8 cellular contexts compared by ENCODE assay signal in the genomic region with DNA sequence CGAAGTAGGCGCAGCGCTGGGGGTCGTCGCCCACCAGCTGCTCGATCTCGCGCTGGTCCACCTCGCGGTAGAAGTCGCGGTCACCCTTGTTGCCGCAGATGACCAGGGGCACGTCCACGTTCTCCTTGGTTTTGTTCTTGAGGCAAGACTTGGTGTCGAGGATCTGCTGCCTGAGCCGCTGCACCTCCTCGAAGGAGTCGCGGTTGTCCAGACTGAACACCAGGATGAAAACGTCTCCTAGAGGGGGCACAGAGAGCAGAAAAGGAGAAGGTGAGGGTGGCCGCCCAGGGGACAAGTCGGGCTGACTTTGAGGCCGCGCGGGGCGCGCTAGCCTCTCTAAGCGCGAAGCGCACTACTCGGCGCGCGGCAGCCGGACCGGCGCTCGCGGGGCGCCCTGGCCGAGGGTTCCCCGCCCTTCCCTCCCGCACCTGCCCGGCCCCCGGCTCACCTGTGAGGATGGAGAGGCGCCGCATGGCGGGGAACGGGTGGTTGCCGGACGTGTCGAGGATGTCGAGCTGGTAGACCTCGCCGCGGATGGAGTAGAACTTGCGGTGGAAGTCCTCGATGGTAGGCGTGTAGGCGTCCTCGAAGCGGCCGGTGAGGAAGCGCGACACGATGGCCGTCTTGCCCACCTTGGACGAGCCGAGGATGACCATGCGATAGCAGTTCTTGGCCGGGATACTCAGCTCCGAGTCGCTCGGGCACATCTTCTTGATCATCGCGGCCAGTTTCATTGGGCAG. TPM values are rescaled to one million over a fixed set of nuclear protein-coding genes. Genes with fewer than 3 reads are reported as not detected.
A peak's percentile ranks its signal among the peaks of the same experiment; 100 is the strongest.
DNase-seq lines count a peak whose midpoint lies in the region; ATAC-seq, FAIRE-seq and TF ChIP-seq lines count a peak whose summit lies in the region.

No MANE protein-coding gene starts in this region.

- H3K9me3 Mint-ChIP-seq in type B pancreatic cell = no peaks in the 10 kb centered on the region

- H3K27me3 ChIP-seq in endothelial cell of umbilical vein (ENCODE audit: control insufficient read depth in 2 of 2, insufficient read depth in 2 of 2, low read length in 2 of 2) = no peaks in the 10 kb centered on the region
- H3K27me3 ChIP-seq in mucosa of stomach (ENCODE audit: control insufficient read depth, insufficient read depth, low read length) = peaks cover 16% of the 10 kb centered on the region

- H3K9me3 ChIP-seq in endothelial cell of umbilical vein (replicated peaks; ENCODE audit: control insufficient read depth, insufficient read depth, low read length) (no peaks in the 10 kb centered on the region), mucosa of stomach (ENCODE audit: control insufficient read depth, low read length) (no peaks in the 10 kb centered on the region)

- peaks cover 11% of the 10 kb centered on the region for H3K36me3 Mint-ChIP-seq in type B pancreatic cell

- peak; percentile 57 for DNase-seq in NCI-H146 (lab: John Stamatoyannopoulos, UW)
- DNase-seq in NCI-H146 treated with DMSO at 0.1 percent for 48 hours (lab: John Stamatoyannopoulos, UW; ENCODE audit: unreplicated experiment) = no peak
- peak; percentile 64 for DNase-seq in endothelial cell of umbilical vein (ENCODE audit: low read depth, low spot score)
- no peak for DNase-seq in type B pancreatic cell (ENCODE audit: extremely low spot score, unreplicated experiment)

- peak overlapping the region; percentile 67 for H3K4me3 ChIP-seq in WI38 (ENCODE audit: low read depth, low read length)
- peak overlapping the region; percentile 39 to 53 (median 39) for H3K4me3 ChIP-seq in endothelial cell of umbilical vein (replicated peaks in 1 of 3; ENCODE audit: insufficient read depth in 1 of 3, low read depth in 1 of 3, low read length in 3 of 3)
- peak overlapping the region; percentile 23 for H3K4me3 ChIP-seq in mucosa of stomach (ENCODE audit: low read length)

- intact Hi-C loops in endothelial cell of umbilical vein (cut with micrococcal nuclease) = loop anchor here (1.0 to 10.0 kb wide), 6 partner anchors 49 to 419 kb away; partner anchors contain the start of gene PEMT

- peaks cover 14% of the 10 kb centered on the region for H3K4me1 Mint-ChIP-seq in type B pancreatic cell (ENCODE audit: unreplicated experiment)

- H3K9ac ChIP-seq in endothelial cell of umbilical vein (replicated peaks; ENCODE audit: extremely low read depth, insufficient read depth, low read length) (peak overlapping the region; percentile 56), mucosa of stomach (ENCODE audit: low read length) (peak overlapping the region; percentile 52)

- no peaks in the 10 kb centered on the region for H3K9me1 ChIP-seq in endothelial cell of umbilical vein (replicated peaks; ENCODE audit: control insufficient read depth, extremely low read depth, insufficient read depth, low read length)

- H3K27ac ChIP-seq in endothelial cell of umbilical vein (ENCODE audit: insufficient read depth, low read depth, low read length) = peak overlapping the region; percentile 28

- H3K4me2 ChIP-seq in endothelial cell of umbilical vein (ENCODE audit: insufficient read depth, low read length) = peak overlapping the region; percentile 76

- H3K4me3 Mint-ChIP-seq in type B pancreatic cell = peak overlapping the region; percentile 87

- CTCF ChIA-PET in endothelial cell of umbilical vein (lab: Charles Lee) = interaction anchor here (0.6 to 3.1 kb wide), 30 partner anchors 11 to 1440 kb away, joined by 3 to 84 read pairs (median 7); no protein-coding TSS in a partner anchor

- BruUV-seq in endothelial cell of umbilical vein (replicated peaks; lab: Mats Ljungman, UMichigan) = TSS peak; percentile 81

- no peaks in the 10 kb centered on the region for H3K79me2 ChIP-seq in endothelial cell of umbilical vein (ENCODE audit: control insufficient read depth, insufficient read depth, low read length)

- H3K36me3 ChIP-seq in endothelial cell of umbilical vein (ENCODE audit: control insufficient read depth in 2 of 2, extremely low read depth in 1 of 2, insufficient read depth in 2 of 2, low read length in 2 of 2) (peaks cover 4 to 8% of the 10 kb centered on the region in 2 experiments), mucosa of stomach (ENCODE audit: control insufficient read depth, insufficient read depth, low read length) (peaks cover 6% of the 10 kb centered on the region)

- peak overlapping the region; percentile 70 for H3K27ac Mint-ChIP-seq in type B pancreatic cell

- TF ChIP-seq POLR2A in endothelial cell of umbilical vein (IDR thresholded peaks at IDR 0.05; ENCODE audit: low read depth, low read length) = no peak

- dilution Hi-C loops in endothelial cell of umbilical vein (cut with MboI; ENCODE audit: extremely low pct_ligation_motif_present, low sequenced_read_pairs) = no loop called here

- no peak for ATAC-seq in GM21528 (IDR thresholded peaks at IDR 0.05; ENCODE audit: low FRiP score, unreplicated experiment)
- ATAC-seq in GM21619 (IDR thresholded peaks at IDR 0.05; ENCODE audit: unreplicated experiment) = no peak

- H3K27me3 Mint-ChIP-seq in type B pancreatic cell = peaks cover 20% of the 10 kb centered on the region

- H3K4me1 ChIP-seq in endothelial cell of umbilical vein (ENCODE audit: control insufficient read depth, extremely low read depth, insufficient read depth, low read length) (peaks cover 13% of the 10 kb centered on the region), mucosa of stomach (ENCODE audit: control insufficient read depth, insufficient read depth, low read length) (peaks cover 29% of the 10 kb centered on the region)

- no peak for TF ChIP-seq CTCF in WI38 (IDR thresholded peaks at IDR 0.05; ENCODE audit: low read depth, low read length)
- TF ChIP-seq CTCF in endothelial cell of umbilical vein (IDR thresholded peaks at IDR 0.05; ENCODE audit: extremely low read depth in 1 of 2, insufficient read depth in 1 of 2, low read depth in 1 of 2, low read length in 2 of 2) = no peak
- peak; percentile 16 for TF ChIP-seq CTCF in type B pancreatic cell (conservative IDR thresholded peaks at IDR 0.05)

- no peaks in the 10 kb centered on the region for H4K20me1 ChIP-seq in endothelial cell of umbilical vein (replicated peaks; ENCODE audit: control insufficient read depth, extremely low read depth, insufficient read depth, low read length)

- H2AFZ ChIP-seq in endothelial cell of umbilical vein (ENCODE audit: low read depth, low read length) = peak overlapping the region; percentile 68

- peak; percentile 59 for FAIRE-seq in endothelial cell of umbilical vein (lab: Jason Lieb, UNC)

- POLR2A ChIA-PET in endothelial cell of umbilical vein (lab: Charles Lee) = interaction anchor here (0.9 to 2.7 kb wide), 4 partner anchors 9 to 96 kb away, joined by 3 to 11 read pairs (median 8); partner anchors contain the start of gene PEMT

TF ChIP-seq in endothelial cell of umbilical vein, 7 proteins besides CTCF, POLR2A, EP300 and RAD21:
- TF ChIP-seq, protein P1, sequence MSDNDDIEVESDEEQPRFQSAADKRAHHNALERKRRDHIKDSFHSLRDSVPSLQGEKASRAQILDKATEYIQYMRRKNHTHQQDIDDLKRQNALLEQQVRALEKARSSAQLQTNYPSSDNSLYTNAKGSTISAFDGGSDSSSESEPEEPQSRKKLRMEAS (IDR thresholded peaks at IDR 0.05; ENCODE audit: insufficient read depth, insufficient read length) = no peak
- TF ChIP-seq EZH2 (IDR thresholded peaks at IDR 0.05; ENCODE audit: borderline replicate concordance, low read depth, low read length, severe bottlenecking) = no peak
- no peak for TF ChIP-seq JUN (IDR thresholded peaks at IDR 0.05; ENCODE audit: borderline replicate concordance, insufficient read depth, insufficient read length, low read depth)
- TF ChIP-seq POLR2AphosphoS5 (IDR thresholded peaks at IDR 0.05; ENCODE audit: insufficient read depth, low read depth, low read length) = no peak
- TF ChIP-seq GATA2 (IDR thresholded peaks at IDR 0.05; ENCODE audit: insufficient read depth, insufficient read length, low read depth, low read length) = no peak
- TF ChIP-seq FOS (IDR thresholded peaks at IDR 0.05; ENCODE audit: borderline replicate concordance, insufficient read depth, low read length) = no peak
- no peak for TF ChIP-seq MYC (IDR thresholded peaks at IDR 0.05; ENCODE audit: low read depth, low read length)

RNA-seq across cellular contexts. Expression of gene RASD1, which starts 0.6 kb away (rescaled TPM):
- total RNA-seq in endothelial cell of umbilical vein = 15.7 and 21.3 TPM in 2 replicates
- polyA plus RNA-seq in endothelial cell of umbilical vein = 4.2 and 8.4 TPM in 2 replicates
- 1.9 and 3.9 TPM in 2 replicates for polyA plus RNA-seq in endothelial cell of umbilical vein (2011; cell fraction: cytosol; rRNA removed)
- 3.4 and 4.8 TPM in 2 replicates for polyA plus RNA-seq in endothelial cell of umbilical vein (2011; cell fraction: nucleus; rRNA removed)
- 1.2 and 3.4 TPM in 2 replicates for polyA plus RNA-seq in endothelial cell of umbilical vein (2012)
- polyA minus RNA-seq in endothelial cell of umbilical vein = 3.7 and 4.3 TPM in 2 replicates
- 6.9 TPM for polyA minus RNA-seq in endothelial cell of umbilical vein (2011; cell fraction: cytosol; rRNA and poly(A)+ RNA removed)
- 2.1 and 5.4 TPM in 2 replicates for polyA minus RNA-seq in endothelial cell of umbilical vein (2011; cell fraction: nucleus; rRNA and poly(A)+ RNA removed)
- total RNA-seq in type B pancreatic cell (ENCODE audit: low replicate concordance) = 6.4 and 9.2 TPM in 2 replicates

RNA-seq across cellular contexts. Expression of gene MED9, which starts 18.8 kb away (rescaled TPM):
- 13.6 and 15.1 TPM in 2 replicates for total RNA-seq in endothelial cell of umbilical vein
- polyA plus RNA-seq in endothelial cell of umbilical vein = 16.3 and 18.2 TPM in 2 replicates
- 11.6 and 12.1 TPM in 2 replicates for polyA plus RNA-seq in endothelial cell of umbilical vein (2011; cell fraction: cytosol; rRNA removed)
- 12.9 and 15.5 TPM in 2 replicates for polyA plus RNA-seq in endothelial cell of umbilical vein (2011; cell fraction: nucleus; rRNA removed)
- 7.4 and 8.8 TPM in 2 replicates for polyA plus RNA-seq in endothelial cell of umbilical vein (2012)
- 13.8 and 15.5 TPM in 2 replicates for polyA minus RNA-seq in endothelial cell of umbilical vein
- 10.1 TPM for polyA minus RNA-seq in endothelial cell of umbilical vein (2011; cell fraction: cytosol; rRNA and poly(A)+ RNA removed)
- 24.0 and 29.7 TPM in 2 replicates for polyA minus RNA-seq in endothelial cell of umbilical vein (2011; cell fraction: nucleus; rRNA and poly(A)+ RNA removed)
- total RNA-seq in type B pancreatic cell (ENCODE audit: low replicate concordance) = 19.1 and 19.3 TPM in 2 replicates

Comparison
In these comparisons a context has a peak if more than half of its experiments do, and no peak if none do; other contexts are left out.
1. DNase-seq: peak in NCI-H146 (single experiment) and endothelial cell of umbilical vein (single experiment); none in NCI-H146 treated with DMSO at 0.1 percent for 48 hours (single experiment) and type B pancreatic cell (single experiment).
2. Peak in every context shown above with its lines, with median percentiles within 50 percentile points of each other: H3K4me3 ChIP-seq.